ENCODE assay signal across 28 cellular contexts in the genomic region with DNA sequence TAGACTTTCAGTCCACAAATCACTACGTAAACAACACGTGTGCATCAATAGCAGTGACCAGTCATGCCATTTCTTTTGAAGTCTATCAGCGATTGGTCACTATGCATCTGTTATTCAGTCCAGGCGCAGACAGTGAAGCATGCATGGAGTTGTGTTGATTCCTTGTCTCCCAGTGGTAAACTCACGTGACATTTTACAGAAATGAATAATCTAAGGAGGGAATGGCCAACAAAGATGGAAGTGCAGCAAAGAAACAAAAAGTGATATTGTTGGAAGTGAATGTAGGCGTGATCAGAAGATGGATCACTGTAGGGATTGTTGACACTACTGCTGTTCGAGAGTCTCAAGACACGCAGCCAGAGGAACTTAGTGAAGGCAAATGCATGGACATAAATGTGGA.
"Had no signal": no experiment of that assay in that cellular context is flagged by ENCODE, and none has a peak within 500 bp of the region (broad histone marks: within the 10 kb centered on the region; RNA-seq: fewer than 3 reads in every experiment).

No MANE protein-coding gene starts in this region.

- DNase-seq: activated B cell treated with CpG ODN at 0.5 μM for 24 hours; activated CD4-positive, alpha-beta memory T cell treated with anti-CD3 and anti-CD28 coated beads for 36 hours; activated CD4-positive, alpha-beta T cell treated with anti-CD3 and anti-CD28 coated beads, Interleukin-2, amount 10 ng/mL, durations not matched to agents 24 days and 14 days; activated CD8-positive, alpha-beta memory T cell treated with anti-CD3 and anti-CD28 coated beads, Interleukin-2, amount 10 ng/mL, durations not matched to agents 7 days and 5 days; activated CD8-positive, alpha-beta memory T cell treated with anti-CD3 and anti-CD28 coated beads, Interleukin-2, amount 50 U/mL, for 4 hours; activated CD8-positive, alpha-beta T cell treated with anti-CD3 and anti-CD28 coated beads, Interleukin-2, amount 10 ng/mL, durations not matched to agents 7 days and 5 days; activated gamma-delta T cell; activated naive CD4-positive, alpha-beta T cell treated with anti-CD3 and anti-CD28 coated beads, Interleukin-2, amount 50 U/mL, for 16 hours; activated naive CD4-positive, alpha-beta T cell treated with Interleukin-2 at 50 U/mL for 16 hours; activated T-cell treated with anti-CD3 and anti-CD28 coated beads, Interleukin-2, amount 50 U/mL, for 1 hour; activated T-cell treated with anti-CD3 and anti-CD28 coated beads, Interleukin-2, amount 50 U/mL, for 48 hours; amniotic stem cell; anterior cingulate cortex; brain microvascular endothelial cell; caudate nucleus; cortex of kidney; dermis blood vessel endothelial cell; effector CD4-positive, alpha-beta T cell; effector memory CD8-positive, alpha-beta T cell; erythroblast; esophagus squamous epithelium; head of caudate nucleus; hippocampal formation; T1000; WERI-Rb-1 had no signal

- H3K27me3 ChIP-seq: brain microvascular endothelial cell, esophagus squamous epithelium had no signal

- H3K4me3 ChIP-seq: esophagus squamous epithelium had no signal

- FAIRE-seq: astrocyte, frontal cortex had no signal

- H3K36me3 ChIP-seq: brain microvascular endothelial cell, esophagus squamous epithelium, WERI-Rb-1 had no signal

- ATAC-seq: activated CD4-positive, CD25-positive, alpha-beta regulatory T cell treated with anti-CD3 and anti-CD28 coated beads, Interleukin-2, amount 50 U/mL, for 24 hours; activated CD8-positive, alpha-beta memory T cell treated with anti-CD3 and anti-CD28 coated beads, Interleukin-2, amount 10 ng/mL, durations not matched to agents 7 days and 5 days; activated CD8-positive, alpha-beta T cell treated with anti-CD3 and anti-CD28 coated beads, Interleukin-2, amount 10 ng/mL, durations not matched to agents 7 days and 5 days; effector memory CD8-positive, alpha-beta T cell had no signal
